In the genomic region with DNA sequence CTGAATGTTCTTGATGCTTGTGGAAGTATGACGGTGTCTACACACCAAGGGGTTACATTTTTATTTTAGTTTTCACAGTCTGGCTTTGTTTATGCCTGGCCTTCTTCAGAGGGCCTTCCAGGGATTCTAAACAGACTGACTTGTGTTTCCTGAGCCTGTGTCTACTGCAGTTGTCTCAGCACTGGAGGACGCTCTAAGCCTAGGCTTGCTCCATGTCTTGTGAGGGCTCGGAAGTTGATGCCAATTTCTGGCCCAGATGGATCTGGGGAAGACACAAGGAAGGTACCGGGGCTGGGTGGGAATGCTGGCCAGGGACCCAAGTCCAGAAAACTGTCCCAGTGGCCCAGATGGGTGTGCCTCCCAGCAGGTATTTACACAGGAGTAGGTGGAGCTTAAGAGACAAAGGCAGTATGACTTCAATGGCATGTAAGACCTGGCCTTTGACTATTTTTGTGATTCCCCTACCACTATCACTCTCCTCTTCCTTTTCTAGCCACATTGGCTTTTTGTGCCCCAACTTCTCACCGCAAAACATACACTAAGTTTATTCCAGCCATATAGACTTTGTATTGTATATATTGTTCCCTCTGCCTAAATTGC, we compare ENCODE assay signal across 1 cellular context.
TF ChIP-seq lines count a peak whose summit lies in the region.

No MANE protein-coding gene starts in this region.

TF ChIP-seq in H1, 55 proteins besides CTCF, POLR2A, EP300 and RAD21:
- TF ChIP-seq SP2 (IDR thresholded peaks at IDR 0.05; ENCODE audit: low read length) (no peak), SP1 (IDR thresholded peaks at IDR 0.05; ENCODE audit: low read depth, low read length) (no peak), HDAC2 (IDR thresholded peaks at IDR 0.05; ENCODE audit: borderline replicate concordance in 1 of 2, low read depth in 2 of 2, low read length in 2 of 2) (no peak), SIX5 (IDR thresholded peaks at IDR 0.05; ENCODE audit: low read depth, low read length) (no peak), PHF8 (conservative IDR thresholded peaks at IDR 0.05; ENCODE audit: low read depth, low read length) (no peak), RBBP5 (IDR thresholded peaks at IDR 0.05; ENCODE audit: borderline replicate concordance, low read depth, low read length) (no peak), SIRT6 (IDR thresholded peaks at IDR 0.05; ENCODE audit: low read length) (no peak), CBX5 (IDR thresholded peaks at IDR 0.05; ENCODE audit: low read depth, low read length) (no peak), SUZ12 (IDR thresholded peaks at IDR 0.05; ENCODE audit: low read length) (no peak), SAP30 (IDR thresholded peaks at IDR 0.05; ENCODE audit: insufficient read depth, insufficient replicate concordance, low read length) (no peak), ZNF274 (IDR thresholded peaks at IDR 0.05; ENCODE audit: borderline replicate concordance, extremely low read depth, low read length) (no peak), BRCA1 (IDR thresholded peaks at IDR 0.05; ENCODE audit: low read depth, low read length) (no peak), FOSL1 (IDR thresholded peaks at IDR 0.05; ENCODE audit: insufficient read depth, low read depth, low read length) (no peak), BACH1 (IDR thresholded peaks at IDR 0.05; ENCODE audit: low read length) (no peak), GTF2F1 (IDR thresholded peaks at IDR 0.05; ENCODE audit: borderline replicate concordance, low read depth, low read length) (no peak), EZH2 (IDR thresholded peaks at IDR 0.05; ENCODE audit: low read depth, low read length, severe bottlenecking) (no peak), NANOG (IDR thresholded peaks at IDR 0.05; ENCODE audit: insufficient read depth, low read depth, low read length, poor library complexity, severe bottlenecking) (no peak)
- TF ChIP-seq, protein P1, sequence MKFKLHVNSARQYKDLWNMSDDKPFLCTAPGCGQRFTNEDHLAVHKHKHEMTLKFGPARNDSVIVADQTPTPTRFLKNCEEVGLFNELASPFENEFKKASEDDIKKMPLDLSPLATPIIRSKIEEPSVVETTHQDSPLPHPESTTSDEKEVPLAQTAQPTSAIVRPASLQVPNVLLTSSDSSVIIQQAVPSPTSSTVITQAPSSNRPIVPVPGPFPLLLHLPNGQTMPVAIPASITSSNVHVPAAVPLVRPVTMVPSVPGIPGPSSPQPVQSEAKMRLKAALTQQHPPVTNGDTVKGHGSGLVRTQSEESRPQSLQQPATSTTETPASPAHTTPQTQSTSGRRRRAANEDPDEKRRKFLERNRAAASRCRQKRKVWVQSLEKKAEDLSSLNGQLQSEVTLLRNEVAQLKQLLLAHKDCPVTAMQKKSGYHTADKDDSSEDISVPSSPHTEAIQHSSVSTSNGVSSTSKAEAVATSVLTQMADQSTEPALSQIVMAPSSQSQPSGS (IDR thresholded peaks at IDR 0.05; ENCODE audit: low read length): no peak
